Comparison of ENCODE assay signal across 1 cellular context in genomic region chr5:113806823-113807222, GRCh38.
TF ChIP-seq lines count a peak whose summit lies in the region.

No MANE protein-coding gene starts in this region.

TF ChIP-seq in GM12878, 131 proteins besides CTCF, POLR2A, EP300 and RAD21 (continued from another document):
- no peak for TF ChIP-seq BCLAF1 (IDR thresholded peaks at IDR 0.05)
- TF ChIP-seq POLR2AphosphoS5 (IDR thresholded peaks at IDR 0.05; ENCODE audit: low read length), result no peak
- TF ChIP-seq E4F1 (IDR thresholded peaks at IDR 0.05; ENCODE audit: borderline replicate concordance, partially characterized antibody), result no peak
- no peak for TF ChIP-seq NFYA (IDR thresholded peaks at IDR 0.05; ENCODE audit: borderline replicate concordance, low read depth, low read length)
- TF ChIP-seq CEBPB (IDR thresholded peaks at IDR 0.05; ENCODE audit: borderline replicate concordance in 1 of 2, low read depth in 2 of 2, low read length in 2 of 2), result no peak
TF ChIP-seq in GM12878: peak in this region for 0.
